20 cellular contexts compared by ENCODE assay signal in genomic region chr2:15666776-15667578, GRCh38.
DNase-seq lines count a peak whose midpoint lies in the region; ATAC-seq and TF ChIP-seq lines count a peak whose summit lies in the region.
"Had no signal": no experiment of that assay in that cellular context is flagged by ENCODE, and none has a peak within 500 bp of the region (broad histone marks: within the 10 kb centered on the region; RNA-seq: fewer than 3 reads in every experiment).

No MANE protein-coding gene starts in this region.

- H2BK15ac ChIP-seq in mesenchymal stem cell (ENCODE audit: low read depth, poor library complexity, severe bottlenecking), result no peak overlapping the region

- no peak overlapping the region for H2BK12ac ChIP-seq in mesenchymal stem cell (ENCODE audit: low read length in 2 of 2)

- H3K79me1 ChIP-seq in mesenchymal stem cell (replicated peaks; ENCODE audit: low read length, poor library complexity, severe bottlenecking), result no peaks in the 10 kb centered on the region

- H3K36me3 Mint-ChIP-seq in stimulated activated effector memory CD8-positive, alpha-beta T cell treated with anti-CD3 and anti-CD28 coated beads, Interleukin-12 subunit alpha, Interleukin-12 subunit beta, amount 100 ng/mL, for 72 hours, result no peaks in the 10 kb centered on the region
- H3K36me3 Mint-ChIP-seq: IgD-negative memory B cell had no signal

- TF ChIP-seq CTCF in LNCaP clone FGC (IDR thresholded peaks at IDR 0.05; ENCODE audit: control insufficient read depth, extremely low read depth, insufficient read depth) (no peak), mammary epithelial cell (conservative IDR thresholded peaks at IDR 0.05 in 1 of 2, IDR thresholded peaks at IDR 0.05 in 1 of 2; ENCODE audit: extremely low read depth in 1 of 2, insufficient read depth in 1 of 2, low read depth in 1 of 2, low read length in 2 of 2) (no peak)

- no TSS peak for BruUV-seq in mammary epithelial cell (replicated peaks; lab: Mats Ljungman, UMichigan)

- dilution Hi-C loops in mammary epithelial cell (cut with HindIII; ENCODE audit: low sequenced_read_pairs), result no loop called here

- H3K14ac ChIP-seq in mesenchymal stem cell (ENCODE audit: low read length in 2 of 2), result no peak overlapping the region

- no peak overlapping the region for H3K27ac ChIP-seq in mammary epithelial cell (ENCODE audit: insufficient read depth, low read depth, low read length)
- no peak overlapping the region for H3K27ac ChIP-seq in mesenchymal stem cell (ENCODE audit: low read length, poor library complexity, severe bottlenecking)

- H3K23ac ChIP-seq in mesenchymal stem cell (ENCODE audit: low read length in 2 of 2), result no peak overlapping the region

- H2AFZ ChIP-seq in mammary epithelial cell (ENCODE audit: low read depth, low read length) (peak overlapping the region; percentile 61), mesenchymal stem cell (ENCODE audit: low read depth, low read length) (no peak overlapping the region)

- ATAC-seq in stimulated activated effector memory CD8-positive, alpha-beta T cell treated with anti-CD3 and anti-CD28 coated beads, Interleukin-12 subunit alpha, Interleukin-12 subunit beta, amount 100 ng/mL, for 72 hours, result no peak
- ATAC-seq: HCT116, Panc1 had no signal

- no peaks in the 10 kb centered on the region for H3K9me3 Mint-ChIP-seq in stimulated activated effector memory CD8-positive, alpha-beta T cell treated with anti-CD3 and anti-CD28 coated beads, Interleukin-12 subunit alpha, Interleukin-12 subunit beta, amount 100 ng/mL, for 72 hours
- H3K9me3 Mint-ChIP-seq: CD4-positive, alpha-beta T cell had no signal

- H4K91ac ChIP-seq in mesenchymal stem cell (ENCODE audit: low read length), result no peak overlapping the region

- no peaks in the 10 kb centered on the region for H3K79me2 ChIP-seq in mammary epithelial cell (ENCODE audit: insufficient read depth, low read length)

- H3K4me2 ChIP-seq in mammary epithelial cell (ENCODE audit: insufficient read depth, low read depth, low read length) (peak overlapping the region; percentile 37), mesenchymal stem cell (ENCODE audit: low read length, poor library complexity, severe bottlenecking) (no peak overlapping the region)

- in situ Hi-C loops in mammary epithelial cell (cut with MboI; ENCODE audit: low sequenced_read_pairs in 2 of 2), result no loop called here

- H2BK5ac ChIP-seq in mesenchymal stem cell (ENCODE audit: low read depth, low read length, poor library complexity, severe bottlenecking), result no peak overlapping the region

- H3K36me3 ChIP-seq in mammary epithelial cell (ENCODE audit: insufficient read depth, low read length), result no peaks in the 10 kb centered on the region
- no peaks in the 10 kb centered on the region for H3K36me3 ChIP-seq in mesenchymal stem cell (ENCODE audit: control insufficient read depth in 1 of 2, insufficient read depth in 2 of 2, low read depth in 1 of 2, low read length in 2 of 2)

- H3K4me1 ChIP-seq in mammary epithelial cell (ENCODE audit: insufficient read depth, low read length), result peaks cover 21% of the 10 kb centered on the region
- H3K4me1 ChIP-seq in mesenchymal stem cell (ENCODE audit: control insufficient read depth, insufficient read depth, low read depth, low read length), result peaks cover 5% of the 10 kb centered on the region

- intact Hi-C loops in mammary epithelial cell (cut with micrococcal nuclease), result no loop called here

- H3K9me3 ChIP-seq in mammary epithelial cell (replicated peaks; ENCODE audit: insufficient read depth, low read length) (no peaks in the 10 kb centered on the region), mesenchymal stem cell (ENCODE audit: control insufficient read depth, low read length) (no peaks in the 10 kb centered on the region)

- H3K27ac Mint-ChIP-seq in stimulated activated effector memory CD8-positive, alpha-beta T cell treated with anti-CD3 and anti-CD28 coated beads, Interleukin-12 subunit alpha, Interleukin-12 subunit beta, amount 100 ng/mL, for 72 hours, result no peak overlapping the region
- H3K27ac Mint-ChIP-seq: B cell; CD4-positive, alpha-beta T cell; IgD-negative memory B cell had no signal

- H3K4me1 Mint-ChIP-seq in stimulated activated effector memory CD8-positive, alpha-beta T cell treated with anti-CD3 and anti-CD28 coated beads, Interleukin-12 subunit alpha, Interleukin-12 subunit beta, amount 100 ng/mL, for 72 hours, result no peaks in the 10 kb centered on the region
- H3K4me1 Mint-ChIP-seq: B cell, IgD-negative memory B cell had no signal

- H4K8ac ChIP-seq in mesenchymal stem cell (ENCODE audit: low read length), result no peak overlapping the region

- no peaks in the 10 kb centered on the region for H3K27me3 ChIP-seq in mammary epithelial cell (ENCODE audit: insufficient read depth, low read length)
- H3K27me3 ChIP-seq in mesenchymal stem cell (ENCODE audit: control insufficient read depth in 1 of 2, insufficient read depth in 1 of 2, low read length in 2 of 2), result peaks cover 0 to 11% of the 10 kb centered on the region in 2 experiments

- H2AK5ac ChIP-seq in mesenchymal stem cell (ENCODE audit: low read length, severe bottlenecking), result peak overlapping the region; percentile 32

- H3K4me3 Mint-ChIP-seq in stimulated activated effector memory CD8-positive, alpha-beta T cell treated with anti-CD3 and anti-CD28 coated beads, Interleukin-12 subunit alpha, Interleukin-12 subunit beta, amount 100 ng/mL, for 72 hours, result no peak overlapping the region
- H3K4me3 Mint-ChIP-seq: B cell; CD4-positive, alpha-beta T cell; IgD-negative memory B cell had no signal

- no peaks in the 10 kb centered on the region for H4K20me1 ChIP-seq in mammary epithelial cell (ENCODE audit: insufficient read depth, low read length)

- 68% methylated on average over 15 of the region's 15 CpGs for WGBS in mammary epithelial cell (ENCODE audit: low coverage, missing lambda C conversion rate)
- WGBS in mesenchymal stem cell, result 69% methylated on average over 15 of the region's 15 CpGs

- DNase-seq in LNCaP clone FGC (ENCODE audit: low read depth) (peak; percentile 50), mammary epithelial cell (peak; percentile 40), mesenchymal stem cell (no peak), retina (peak; percentile 37), HUDEP-2 (lab: John Stamatoyannopoulos, UW; ENCODE audit: unreplicated experiment in 76 of 76) (no peak), NOMO-1 (lab: John Stamatoyannopoulos, UW; ENCODE audit: unreplicated experiment in 2 of 2) (no peak)
- DNase-seq in stimulated activated effector memory CD8-positive, alpha-beta T cell treated with anti-CD3 and anti-CD28 coated beads, Interleukin-12 subunit alpha, Interleukin-12 subunit beta, amount 100 ng/mL, for 72 hours (ENCODE audit: low spot score in 2 of 2), result no peak
- DNase-seq: ACHN; Calu3; CD4-positive, alpha-beta T cell; DND-41; GDM1; NCI-H146; NCI-H446 treated with DMSO at 0.1 percent for 48 hours; NCI-H748 treated with DMSO at 0.1 percent for 48 hours; SHP77 treated with DMSO at 0.1 percent for 48 hours had no signal

- no peak overlapping the region for H3K4ac ChIP-seq in mesenchymal stem cell (ENCODE audit: low read depth in 1 of 2, low read length in 2 of 2)

- no peak overlapping the region for H2BK120ac ChIP-seq in mesenchymal stem cell (ENCODE audit: low read depth, low read length)

- H3K4me3 ChIP-seq in LNCaP clone FGC (ENCODE audit: low read depth, low read length) (no peak overlapping the region), mammary epithelial cell (replicated peaks in 1 of 3; ENCODE audit: insufficient read depth in 1 of 3, low read depth in 2 of 3, low read length in 3 of 3) (no peak overlapping the region), mesenchymal stem cell (ENCODE audit: insufficient read depth in 1 of 2, low read depth in 1 of 2, low read length in 2 of 2) (no peak overlapping the region)

- no peak overlapping the region for H3K18ac ChIP-seq in mesenchymal stem cell (ENCODE audit: low read depth in 1 of 2, low read length in 2 of 2)

- H3K9ac ChIP-seq in mammary epithelial cell (ENCODE audit: insufficient read depth, low read length) (no peak overlapping the region), mesenchymal stem cell (ENCODE audit: low read length) (no peak overlapping the region)

- CTCF ChIA-PET in mammary epithelial cell (lab: Charles Lee; ENCODE audit: low non-redundant PET), result no interaction called here

Comparison
In these comparisons a context has a peak if more than half of its experiments do, and no peak if none do; other contexts are left out.
1. DNase-seq: peak in LNCaP clone FGC (single experiment), mammary epithelial cell (single experiment) and retina (single experiment); none in mesenchymal stem cell (single experiment), stimulated activated effector memory CD8-positive, alpha-beta T cell treated with anti-CD3 and anti-CD28 coated beads, Interleukin-12 subunit alpha, Interleukin-12 subunit beta, amount 100 ng/mL, for 72 hours (0 of 2), HUDEP-2 (0 of 76) and NOMO-1 (0 of 2).